In genomic region chr9:108444400-108445358, GRCh38 we compare ENCODE assay signal across 9 cellular contexts.
A peak's percentile ranks its signal among the peaks of the same experiment; 100 is the strongest.
DNase-seq lines count a peak whose midpoint lies in the region; ATAC-seq, FAIRE-seq and TF ChIP-seq lines count a peak whose summit lies in the region.
"Had no signal": no experiment of that assay in that cellular context is flagged by ENCODE, and none has a peak within 500 bp of the region (broad histone marks: within the 10 kb centered on the region; RNA-seq: fewer than 3 reads in every experiment).

No MANE protein-coding gene starts in this region.

- peak; percentile 53 for DNase-seq in DMS53 treated with DMSO at 0.1 percent for 48 hours (lab: John Stamatoyannopoulos, UW; ENCODE audit: unreplicated experiment)
- peak; percentile 70 for DNase-seq in NCI-H2196 treated with DMSO at 0.1 percent for 48 hours (lab: John Stamatoyannopoulos, UW; ENCODE audit: unreplicated experiment)
- peak; percentile 93 for DNase-seq in dedifferentiated amniotic fluid mesenchymal stem cell (ENCODE audit: extremely low spot score)
- no peak for DNase-seq in pancreas
- no peak for DNase-seq in stimulated activated CD4-positive, alpha-beta T cell treated with anti-CD3 and anti-CD28 coated beads, Interleukin-4, amount 100 ng/mL, for 4 hours
- DNase-seq in midbrain (lab: John Stamatoyannopoulos, UW) = no peak
- no peak for DNase-seq in DMS114 treated with DMSO at 0.1 percent for 48 hours (lab: John Stamatoyannopoulos, UW; ENCODE audit: unreplicated experiment)
- DNase-seq in stimulated activated CD4-positive, alpha-beta T cell treated with anti-CD3 and anti-CD28 coated beads, Interleukin-15, amount 100 ng/mL, for 24 hours = no peak

- intact Hi-C loops in pancreas (cut with DNase I) = no loop called here

- FAIRE-seq in pancreas (lab: Jason Lieb, UNC) = no peak

- H3K27me3 ChIP-seq in pancreas = no peaks in the 10 kb centered on the region

- TF ChIP-seq CTCF in pancreas (IDR thresholded peaks at IDR 0.05) = no peak

- 69 to 78% methylated on average over 5 of the region's 5 CpGs for WGBS in pancreas, 2 donors

- no peak overlapping the region for H3K4me3 ChIP-seq in pancreas

- no peaks in the 10 kb centered on the region for H3K9me3 ChIP-seq in pancreas

- no peak overlapping the region for H3K27ac ChIP-seq in pancreas
- H3K27ac ChIP-seq: VCaP had no signal

- ATAC-seq in pancreas = peak in 3 of 4 donors; percentile 36 to 58 (median 50)

- peaks cover 9 to 18% (median 16%) of the 10 kb centered on the region in 3 donors for H3K4me1 ChIP-seq in pancreas

- no peaks in the 10 kb centered on the region for H3K36me3 ChIP-seq in pancreas

Comparison
In these comparisons a context has a peak if more than half of its experiments do, and no peak if none do; other contexts are left out.
1. DNase-seq: peak in DMS53 treated with DMSO at 0.1 percent for 48 hours (single experiment), NCI-H2196 treated with DMSO at 0.1 percent for 48 hours (single experiment) and dedifferentiated amniotic fluid mesenchymal stem cell (single experiment); none in pancreas (0 of 6), stimulated activated CD4-positive, alpha-beta T cell treated with anti-CD3 and anti-CD28 coated beads, Interleukin-4, amount 100 ng/mL, for 4 hours (0 of 2), midbrain (single experiment), DMS114 treated with DMSO at 0.1 percent for 48 hours (single experiment) and stimulated activated CD4-positive, alpha-beta T cell treated with anti-CD3 and anti-CD28 coated beads, Interleukin-15, amount 100 ng/mL, for 24 hours (single experiment).